ENCODE assay signal across 1 cellular context in the genomic region with DNA sequence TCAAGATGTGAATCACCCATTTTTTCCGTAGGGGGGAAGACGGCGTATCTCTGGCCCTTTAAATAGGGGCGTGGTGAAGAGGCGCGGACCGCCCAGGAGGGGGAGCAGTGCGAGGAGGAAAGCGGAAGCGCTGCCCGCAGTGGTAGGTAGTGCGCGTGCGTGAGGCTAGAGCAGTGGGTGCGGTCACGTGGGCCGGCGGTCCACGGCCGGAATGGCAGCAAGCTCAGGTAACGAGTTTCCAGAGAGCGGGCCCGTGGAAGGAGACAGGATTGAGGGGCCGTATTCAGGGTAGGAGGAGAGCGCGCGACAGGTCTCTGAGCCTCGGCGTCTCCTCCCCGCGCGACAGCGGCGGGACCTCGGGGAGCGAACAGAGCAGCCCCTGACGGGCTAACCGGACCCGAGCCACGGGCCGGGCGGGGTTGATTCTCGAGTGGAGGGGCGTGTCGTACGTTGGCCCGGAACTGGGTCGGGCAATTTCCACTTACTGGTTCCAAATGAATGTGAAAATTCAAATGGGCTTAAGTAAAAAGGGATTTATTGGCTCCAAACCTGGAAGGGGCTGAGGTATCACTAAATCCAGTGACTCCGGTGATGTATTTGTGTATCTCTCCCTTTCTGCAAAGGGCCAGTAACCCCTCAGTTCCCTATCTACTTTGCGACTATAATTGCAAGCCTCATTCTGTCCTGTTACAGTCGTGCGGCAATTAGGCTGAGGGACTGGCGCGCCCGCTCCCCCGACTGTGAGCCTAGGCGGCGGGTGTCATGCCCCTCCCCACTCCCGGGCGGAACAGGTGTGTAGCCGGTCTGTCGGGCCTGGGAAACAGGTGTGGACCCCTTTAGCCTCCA.
TF ChIP-seq lines count a peak whose summit lies in the region.

A gene with protein sequence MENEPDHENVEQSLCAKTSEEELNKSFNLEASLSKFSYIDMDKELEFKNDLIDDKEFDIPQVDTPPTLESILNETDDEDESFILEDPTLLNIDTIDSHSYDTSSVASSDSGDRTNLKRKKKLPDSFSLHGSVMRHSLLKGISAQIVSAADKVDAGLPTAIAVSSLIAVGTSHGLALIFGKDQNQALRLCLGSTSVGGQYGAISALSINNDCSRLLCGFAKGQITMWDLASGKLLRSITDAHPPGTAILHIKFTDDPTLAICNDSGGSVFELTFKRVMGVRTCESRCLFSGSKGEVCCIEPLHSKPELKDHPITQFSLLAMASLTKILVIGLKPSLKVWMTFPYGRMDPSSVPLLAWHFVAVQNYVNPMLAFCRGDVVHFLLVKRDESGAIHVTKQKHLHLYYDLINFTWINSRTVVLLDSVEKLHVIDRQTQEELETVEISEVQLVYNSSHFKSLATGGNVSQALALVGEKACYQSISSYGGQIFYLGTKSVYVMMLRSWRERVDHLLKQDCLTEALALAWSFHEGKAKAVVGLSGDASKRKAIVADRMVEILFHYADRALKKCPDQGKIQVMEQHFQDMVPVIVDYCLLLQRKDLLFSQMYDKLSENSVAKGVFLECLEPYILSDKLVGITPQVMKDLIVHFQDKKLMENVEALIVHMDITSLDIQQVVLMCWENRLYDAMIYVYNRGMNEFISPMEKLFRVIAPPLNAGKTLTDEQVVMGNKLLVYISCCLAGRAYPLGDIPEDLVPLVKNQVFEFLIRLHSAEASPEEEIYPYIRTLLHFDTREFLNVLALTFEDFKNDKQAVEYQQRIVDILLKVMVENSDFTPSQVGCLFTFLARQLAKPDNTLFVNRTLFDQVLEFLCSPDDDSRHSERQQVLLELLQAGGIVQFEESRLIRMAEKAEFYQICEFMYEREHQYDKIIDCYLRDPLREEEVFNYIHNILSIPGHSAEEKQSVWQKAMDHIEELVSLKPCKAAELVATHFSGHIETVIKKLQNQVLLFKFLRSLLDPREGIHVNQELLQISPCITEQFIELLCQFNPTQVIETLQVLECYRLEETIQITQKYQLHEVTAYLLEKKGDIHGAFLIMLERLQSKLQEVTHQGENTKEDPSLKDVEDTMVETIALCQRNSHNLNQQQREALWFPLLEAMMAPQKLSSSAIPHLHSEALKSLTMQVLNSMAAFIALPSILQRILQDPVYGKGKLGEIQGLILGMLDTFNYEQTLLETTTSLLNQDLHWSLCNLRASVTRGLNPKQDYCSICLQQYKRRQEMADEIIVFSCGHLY (N-terminal part only) (plus strand): TSS at position 168 of the 846 bp plus-strand sequence. CDS start 12,467 bp downstream, outside the sequence.

TF ChIP-seq in SK-N-SH, 30 proteins besides CTCF, POLR2A, EP300 and RAD21 (continued from another document):
- peak; percentile 96 for TF ChIP-seq USF1 (IDR thresholded peaks at IDR 0.05; ENCODE audit: borderline replicate concordance, low read depth)
- TF ChIP-seq MXI1 (IDR thresholded peaks at IDR 0.05; ENCODE audit: low read depth, low read length) = peak; percentile 94
- no peak for TF ChIP-seq EZH2phosphoT487 (IDR thresholded peaks at IDR 0.05; ENCODE audit: borderline replicate concordance, low read depth)
- peak; percentile 83 for TF ChIP-seq MAX (IDR thresholded peaks at IDR 0.05; ENCODE audit: low read depth)
- peak; percentile 84 for TF ChIP-seq TAF1 (IDR thresholded peaks at IDR 0.05; ENCODE audit: borderline replicate concordance, low read depth, low read length)
- TF ChIP-seq NRF1 (IDR thresholded peaks at IDR 0.05; ENCODE audit: low read depth, low read length) = peak; percentile 83
- no peak for TF ChIP-seq SMC3 (IDR thresholded peaks at IDR 0.05; ENCODE audit: low read depth, low read length)
- TF ChIP-seq POLR2AphosphoS5 (IDR thresholded peaks at IDR 0.05; ENCODE audit: low read depth, low read length) = peak; percentile 86
- peak; percentile 82 for TF ChIP-seq YY1 (IDR thresholded peaks at IDR 0.05; ENCODE audit: low read depth)
- TF ChIP-seq, protein P1, sequence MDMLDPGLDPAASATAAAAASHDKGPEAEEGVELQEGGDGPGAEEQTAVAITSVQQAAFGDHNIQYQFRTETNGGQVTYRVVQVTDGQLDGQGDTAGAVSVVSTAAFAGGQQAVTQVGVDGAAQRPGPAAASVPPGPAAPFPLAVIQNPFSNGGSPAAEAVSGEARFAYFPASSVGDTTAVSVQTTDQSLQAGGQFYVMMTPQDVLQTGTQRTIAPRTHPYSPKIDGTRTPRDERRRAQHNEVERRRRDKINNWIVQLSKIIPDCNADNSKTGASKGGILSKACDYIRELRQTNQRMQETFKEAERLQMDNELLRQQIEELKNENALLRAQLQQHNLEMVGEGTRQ (IDR thresholded peaks at IDR 0.05; ENCODE audit: borderline replicate concordance, low read depth, low read length) = peak; percentile 85
- TF ChIP-seq FOSL2 (IDR thresholded peaks at IDR 0.05; ENCODE audit: borderline replicate concordance, low read depth) = no peak
- peak; percentile 96 for TF ChIP-seq ELF1 (IDR thresholded peaks at IDR 0.05)
